Comparison of ENCODE assay signal across 8 cellular contexts in genomic region chr13:94620286-94620896, GRCh38. TPM values are rescaled to one million over a fixed set of nuclear protein-coding genes. Genes with fewer than 3 reads are reported as not detected.
A peak's percentile ranks its signal among the peaks of the same experiment; 100 is the strongest.
DNase-seq lines count a peak whose midpoint lies in the region; ATAC-seq and TF ChIP-seq lines count a peak whose summit lies in the region.

No MANE protein-coding gene starts in this region.

- H3K27ac Mint-ChIP-seq in activated CD8-positive, alpha-beta T cell treated with anti-CD3 and anti-CD28 coated beads for 36 hours: no peak overlapping the region

- POLR2A ChIA-PET in activated CD8-positive, alpha-beta T cell treated with anti-CD3 and anti-CD28 coated beads for 36 hours (lab: Charles Lee): interaction anchor here (0.9 kb wide), 1 partner anchor 72 kb away, joined by 3 read pairs; no protein-coding TSS in a partner anchor

- DNase-seq in AG10803 (ENCODE audit: low read depth) (peak; percentile 24), NCI-H146 (lab: John Stamatoyannopoulos, UW) (peak; percentile 71), kidney glomerular epithelial cell (lab: John Stamatoyannopoulos, UW) (peak; percentile 12), cortex of kidney (lab: John Stamatoyannopoulos, UW) (no peak), GM19240 (ENCODE audit: insufficient read length, low spot score) (no peak)
- DNase-seq in activated CD8-positive, alpha-beta T cell treated with anti-CD3 and anti-CD28 coated beads for 36 hours: peak; percentile 57

- intact Hi-C loops in activated CD8-positive, alpha-beta T cell treated with anti-CD3 and anti-CD28 coated beads for 36 hours (cut with micrococcal nuclease): no loop called here

- ATAC-seq in HG02588 (IDR thresholded peaks at IDR 0.05; ENCODE audit: unreplicated experiment): peak; percentile 61
- ATAC-seq in activated CD8-positive, alpha-beta T cell treated with anti-CD3 and anti-CD28 coated beads for 36 hours: peak; percentile 66

- no peaks in the 10 kb centered on the region for H3K9me3 Mint-ChIP-seq in activated CD8-positive, alpha-beta T cell treated with anti-CD3 and anti-CD28 coated beads for 36 hours

- H3K4me3 Mint-ChIP-seq in activated CD8-positive, alpha-beta T cell treated with anti-CD3 and anti-CD28 coated beads for 36 hours: no peak overlapping the region

- no peak overlapping the region for H3K4me3 ChIP-seq in AG10803 (ENCODE audit: low read length)

- H3K27me3 Mint-ChIP-seq in activated CD8-positive, alpha-beta T cell treated with anti-CD3 and anti-CD28 coated beads for 36 hours: no peaks in the 10 kb centered on the region

- CTCF ChIA-PET in activated CD8-positive, alpha-beta T cell treated with anti-CD3 and anti-CD28 coated beads for 36 hours (lab: Charles Lee): interaction anchor here (0.6 to 9.9 kb wide), 20 partner anchors 10 to 784 kb away, joined by 3 to 232 read pairs (median 4); no protein-coding TSS in a partner anchor

- peaks cover 8% of the 10 kb centered on the region for H3K4me1 Mint-ChIP-seq in activated CD8-positive, alpha-beta T cell treated with anti-CD3 and anti-CD28 coated beads for 36 hours (ENCODE audit: low read depth)

- TF ChIP-seq CTCF in AG10803 (conservative IDR thresholded peaks at IDR 0.05; ENCODE audit: low read length): peak; percentile 67
- peak; percentile 69 for TF ChIP-seq CTCF in GM12874 (IDR thresholded peaks at IDR 0.05; ENCODE audit: insufficient read depth, low read depth, low read length)
- TF ChIP-seq CTCF in activated CD8-positive, alpha-beta T cell treated with anti-CD3 and anti-CD28 coated beads for 36 hours (IDR thresholded peaks at IDR 0.05): peak; percentile 82

- H3K36me3 Mint-ChIP-seq in activated CD8-positive, alpha-beta T cell treated with anti-CD3 and anti-CD28 coated beads for 36 hours (ENCODE audit: low read depth): peaks cover 17% of the 10 kb centered on the region

RNA-seq across cellular contexts. Expression of gene GPR180, which starts 18.7 kb away (rescaled TPM):
- total RNA-seq in activated CD8-positive, alpha-beta T cell treated with anti-CD3 and anti-CD28 coated beads for 36 hours: 1 to 10 TPM; 7.5 to 7.7 TPM

RNA-seq across cellular contexts. Expression of gene TGDS, which starts 24.4 kb away (rescaled TPM):
- 10 to 100 TPM; 24.0 to 27.0 TPM for total RNA-seq in activated CD8-positive, alpha-beta T cell treated with anti-CD3 and anti-CD28 coated beads for 36 hours

Comparison
In these comparisons a context has a peak if more than half of its experiments do, and no peak if none do; other contexts are left out.
1. DNase-seq: peak in AG10803 (single experiment), NCI-H146 (single experiment), activated CD8-positive, alpha-beta T cell treated with anti-CD3 and anti-CD28 coated beads for 36 hours (single experiment) and kidney glomerular epithelial cell (single experiment); none in cortex of kidney (single experiment) and GM19240 (single experiment).
2. Peak in every context shown above with its lines, with median percentiles within 50 percentile points of each other: CTCF ChIP-seq.